29 cellular contexts compared by ENCODE assay signal in genomic region chrX:143642426-143642825, GRCh38. TPM values are rescaled to one million over a fixed set of nuclear protein-coding genes. Genes with fewer than 3 reads are reported as not detected.
"Had no signal": no experiment of that assay in that cellular context is flagged by ENCODE, and none has a peak within 500 bp of the region (broad histone marks: within the 10 kb centered on the region; RNA-seq: fewer than 3 reads in every experiment).

No MANE protein-coding gene starts in this region.

- H3K4me2 ChIP-seq: smooth muscle cell had no signal

- H3K36me3 Mint-ChIP-seq: immature natural killer cell; naive thymus-derived CD8-positive, alpha-beta T cell had no signal

- DNase-seq: colonic mucosa; effector CD8-positive, alpha-beta T cell; endodermal cell; glutamatergic neuron; heart right ventricle; hippocampal formation; immature natural killer cell; islet precursor cell; kidney glomerular epithelial cell; left ventricle myocardium superior; lower lobe of right lung; naive thymus-derived CD8-positive, alpha-beta T cell; nephron progenitor cell; nucleus accumbens; ovary; posterior cingulate gyrus; right lobe of liver; stimulated activated CD4-positive, alpha-beta T cell treated with anti-CD3 and anti-CD28 coated beads, Interleukin-12 subunit alpha, Interleukin-12 subunit beta, amount 100 ng/mL, for 4 hours; stimulated activated CD4-positive, alpha-beta T cell treated with anti-CD3 and anti-CD28 coated beads, Interleukin-1b, Interleukin-23, amount 100 ng/mL, for 48 hours; stimulated activated CD4-positive, alpha-beta T cell treated with anti-CD3 and anti-CD28 coated beads, Interleukin-4, amount 100 ng/mL, for 1 hour; stimulated activated CD8-positive, alpha-beta memory T cell treated with anti-CD3 and anti-CD28 coated beads, Interleukin-4, amount 100 ng/mL, for 48 hours; stimulated activated naive CD4-positive, alpha-beta T cell; stimulated activated naive CD8-positive, alpha-beta T cell treated with anti-CD3 and anti-CD28 coated beads, Interleukin-15, amount 100 ng/mL, for 72 hours; trophoblast cell had no signal

- ATAC-seq: foreskin keratinocyte; heart right ventricle; left ventricle myocardium superior; lower lobe of right lung; naive thymus-derived CD8-positive, alpha-beta T cell; right lobe of liver; stimulated activated naive CD8-positive, alpha-beta T cell treated with anti-CD3 and anti-CD28 coated beads, Interleukin-15, amount 100 ng/mL, for 72 hours had no signal

- H3K4me1 Mint-ChIP-seq: endodermal cell; immature natural killer cell; naive thymus-derived CD8-positive, alpha-beta T cell; stimulated activated naive CD8-positive, alpha-beta T cell treated with anti-CD3 and anti-CD28 coated beads, Interleukin-15, amount 100 ng/mL, for 72 hours had no signal

- H3K27me3 ChIP-seq: colonic mucosa, esophagus muscularis mucosa, foreskin keratinocyte, ovary, suprapubic skin had no signal

- H3K9me3 Mint-ChIP-seq: dendritic cell treated with granulocyte-macrophage colony-stimulating factor and Interleukin-4, amounts not matched to agents 40 ng/mL and 50 ng/mL, for 4 days; immature natural killer cell; naive thymus-derived CD8-positive, alpha-beta T cell; stimulated activated naive CD8-positive, alpha-beta T cell treated with anti-CD3 and anti-CD28 coated beads, Interleukin-15, amount 100 ng/mL, for 72 hours had no signal

- H3K4me1 ChIP-seq: colonic mucosa, esophagus muscularis mucosa, foreskin keratinocyte, heart right ventricle, lower lobe of right lung, right lobe of liver, suprapubic skin had no signal

- H3K4me3 Mint-ChIP-seq: dendritic cell treated with granulocyte-macrophage colony-stimulating factor and Interleukin-4, amounts not matched to agents 40 ng/mL and 50 ng/mL, for 4 days; endodermal cell; immature natural killer cell; naive thymus-derived CD8-positive, alpha-beta T cell; nephron progenitor cell; stimulated activated naive CD8-positive, alpha-beta T cell treated with anti-CD3 and anti-CD28 coated beads, Interleukin-15, amount 100 ng/mL, for 72 hours had no signal

- H3K27ac ChIP-seq: colonic mucosa, esophagus muscularis mucosa, foreskin keratinocyte, heart right ventricle, lower lobe of right lung, ovary, right lobe of liver, suprapubic skin had no signal

- H3K27ac Mint-ChIP-seq: dendritic cell treated with granulocyte-macrophage colony-stimulating factor and Interleukin-4, amounts not matched to agents 40 ng/mL and 50 ng/mL, for 4 days; endodermal cell; immature natural killer cell; naive thymus-derived CD8-positive, alpha-beta T cell; nephron progenitor cell; stimulated activated naive CD8-positive, alpha-beta T cell treated with anti-CD3 and anti-CD28 coated beads, Interleukin-15, amount 100 ng/mL, for 72 hours had no signal

- H3K36me3 ChIP-seq: colonic mucosa, esophagus muscularis mucosa, heart right ventricle, lower lobe of right lung, ovary, right lobe of liver, suprapubic skin had no signal

- H3K27me3 Mint-ChIP-seq: dendritic cell treated with granulocyte-macrophage colony-stimulating factor and Interleukin-4, amounts not matched to agents 40 ng/mL and 50 ng/mL, for 4 days; naive thymus-derived CD8-positive, alpha-beta T cell; stimulated activated naive CD8-positive, alpha-beta T cell treated with anti-CD3 and anti-CD28 coated beads, Interleukin-15, amount 100 ng/mL, for 72 hours had no signal

- H3K9me3 ChIP-seq: colonic mucosa, esophagus muscularis mucosa, heart right ventricle, lower lobe of right lung, ovary, right lobe of liver, suprapubic skin had no signal

- H3K4me3 ChIP-seq: colonic mucosa, esophagus muscularis mucosa, heart right ventricle, lower lobe of right lung, ovary, right lobe of liver, smooth muscle cell, suprapubic skin had no signal

RNA-seq across cellular contexts. Expression of gene SLITRK4, which starts 6.5 kb away (rescaled TPM):
- total RNA-seq: foreskin keratinocyte; naive thymus-derived CD8-positive, alpha-beta T cell had no signal
- polyA plus RNA-seq: foreskin keratinocyte; immature natural killer cell; naive thymus-derived CD8-positive, alpha-beta T cell had no signal
